1 cellular context compared by ENCODE assay signal in the genomic region with DNA sequence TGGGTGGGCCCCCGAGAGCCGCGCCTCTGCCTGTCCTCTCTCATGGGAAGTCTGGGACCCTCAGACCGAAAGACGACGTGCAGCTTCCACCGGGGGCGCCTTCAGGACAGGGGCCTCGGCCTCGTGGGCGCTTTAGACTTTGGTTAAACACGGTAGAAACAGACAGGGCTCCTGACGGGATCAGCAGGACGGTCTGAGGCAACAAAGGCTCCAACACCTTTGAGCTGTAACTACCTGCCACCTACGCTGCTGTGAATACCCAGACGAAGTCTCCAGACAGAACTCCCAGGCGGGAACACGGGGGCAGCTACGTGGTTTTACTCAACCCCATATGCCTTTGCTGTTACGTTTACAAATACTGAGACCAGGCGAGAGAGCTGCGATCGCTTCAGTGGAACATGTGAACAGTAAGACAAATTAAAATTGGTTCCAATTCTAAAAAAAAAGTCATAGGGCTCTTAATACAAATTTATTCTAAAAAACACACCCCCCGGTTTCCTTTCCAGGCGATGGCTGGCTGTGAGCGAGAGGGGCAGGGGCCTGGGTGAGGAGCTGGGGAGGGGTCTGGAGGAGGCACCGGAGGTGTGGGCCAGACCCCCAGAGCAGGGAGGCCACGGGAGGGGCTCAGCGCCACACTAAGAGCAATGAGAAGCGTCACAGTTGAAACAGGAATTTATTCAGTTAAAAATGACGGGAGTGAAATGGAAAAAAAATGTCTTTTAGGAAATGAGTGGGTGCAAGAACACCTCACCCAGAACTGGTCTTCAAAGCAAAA.
TF ChIP-seq lines count a peak whose summit lies in the region.

No MANE protein-coding gene starts in this region.

TF ChIP-seq in H1, 55 proteins besides CTCF, POLR2A, EP300 and RAD21:
- TF ChIP-seq NANOG (IDR thresholded peaks at IDR 0.05; ENCODE audit: insufficient read depth, low read depth, low read length, poor library complexity, severe bottlenecking): no peak
- TF ChIP-seq, protein P1, sequence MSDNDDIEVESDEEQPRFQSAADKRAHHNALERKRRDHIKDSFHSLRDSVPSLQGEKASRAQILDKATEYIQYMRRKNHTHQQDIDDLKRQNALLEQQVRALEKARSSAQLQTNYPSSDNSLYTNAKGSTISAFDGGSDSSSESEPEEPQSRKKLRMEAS (IDR thresholded peaks at IDR 0.05): peak; percentile 43; the same call in 1 of the 2 replicates
- no peak for TF ChIP-seq RXRA (IDR thresholded peaks at IDR 0.05; ENCODE audit: insufficient read depth, low read depth, low read length)
